Comparison of ENCODE assay signal across 1 cellular context in the genomic region with DNA sequence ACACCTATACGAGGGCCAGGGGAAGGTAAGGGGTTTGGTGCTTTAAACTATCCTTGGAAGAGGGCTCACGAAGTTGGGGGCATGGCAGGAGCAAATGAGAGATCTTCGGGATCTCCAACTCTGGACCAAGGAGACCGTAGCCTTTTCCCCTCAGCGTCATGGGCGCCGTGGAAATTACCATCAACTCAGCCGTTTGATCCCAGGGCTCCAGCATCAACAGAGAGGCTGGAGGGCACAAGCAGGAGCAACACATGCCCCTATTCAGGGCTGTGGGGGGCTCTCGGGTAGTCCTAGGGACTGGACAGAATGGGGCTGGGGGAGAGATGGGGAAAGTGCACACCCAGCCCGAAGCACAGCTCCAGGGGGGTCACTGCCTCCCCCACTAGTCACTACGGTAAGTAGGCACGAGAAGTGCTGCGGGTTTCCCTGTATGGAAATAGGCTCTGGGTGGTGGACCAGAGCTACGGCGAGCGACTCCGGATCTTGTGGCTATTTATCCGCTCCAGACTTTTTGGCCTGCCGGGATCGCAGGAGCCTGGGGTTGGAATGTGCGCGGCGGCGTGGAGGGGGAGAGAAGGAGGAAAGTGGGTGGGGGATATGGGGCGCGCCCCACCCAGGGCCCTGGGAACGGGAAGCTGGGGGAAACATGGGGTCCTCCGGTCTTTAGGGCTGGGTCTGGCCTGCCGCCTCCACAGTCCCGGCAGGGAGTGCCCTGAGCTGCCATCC.
A peak's percentile ranks its signal among the peaks of the same experiment; 100 is the strongest.
TF ChIP-seq lines count a peak whose summit lies in the region.

No MANE protein-coding gene starts in this region.

TF ChIP-seq in IMR-90, 13 proteins besides CTCF, POLR2A, EP300 and RAD21:
- TF ChIP-seq BHLHE40 (IDR thresholded peaks at IDR 0.05; ENCODE audit: low read depth, low read length) (no peak), MAFK (IDR thresholded peaks at IDR 0.05; ENCODE audit: low read depth, low read length) (no peak), CEBPB (IDR thresholded peaks at IDR 0.05; ENCODE audit: low read depth, low read length) (no peak), NFE2L2 (IDR thresholded peaks at IDR 0.05; ENCODE audit: low read depth, low read length) (no peak), RCOR1 (IDR thresholded peaks at IDR 0.05; ENCODE audit: insufficient replicate concordance, low read length) (no peak), MAZ (IDR thresholded peaks at IDR 0.05; ENCODE audit: borderline replicate concordance, low read depth, low read length) (peak; percentile 88)
